ENCODE assay signal across 9 cellular contexts in the genomic region with DNA sequence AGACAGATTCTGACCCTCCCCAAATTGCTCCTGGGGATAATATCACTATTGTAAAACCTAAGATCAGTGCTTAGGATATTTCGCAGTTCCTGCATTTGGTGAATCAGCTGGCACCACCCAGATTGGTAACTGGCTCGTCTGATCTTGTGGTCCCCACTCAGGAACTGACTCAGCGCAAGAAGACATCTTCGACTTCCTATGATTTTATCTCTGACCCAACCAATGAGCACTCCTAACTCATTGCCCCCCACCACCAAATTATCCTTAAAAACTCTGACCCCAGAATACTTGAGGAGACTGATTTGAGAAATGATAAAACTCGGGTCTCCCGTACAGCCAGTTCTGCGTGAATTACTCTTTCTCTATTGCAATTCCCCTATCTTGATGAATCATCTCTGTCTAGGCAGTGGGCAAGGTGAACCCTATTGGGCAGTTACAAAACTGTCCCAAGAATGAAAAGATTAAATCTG. TPM values are rescaled to one million over a fixed set of nuclear protein-coding genes. Genes with fewer than 3 reads are reported as not detected.
DNase-seq lines count a peak whose midpoint lies in the region; ATAC-seq and TF ChIP-seq lines count a peak whose summit lies in the region.
"Had no signal": no experiment of that assay in that cellular context is flagged by ENCODE, and none has a peak within 500 bp of the region (broad histone marks: within the 10 kb centered on the region; RNA-seq: fewer than 3 reads in every experiment).

No MANE protein-coding gene starts in this region.

- H3K9me3 ChIP-seq in BLaER1 (peaks cover 2% of the 10 kb centered on the region), PC-3 (ENCODE audit: low read length) (no peaks in the 10 kb centered on the region), neutrophil (no peaks in the 10 kb centered on the region)

- peak overlapping the region; percentile 52; the same call in 1 of the 2 replicates for H2AFZ ChIP-seq in PC-3 (ENCODE audit: low read length)

- H3K79me2 ChIP-seq in PC-3 (ENCODE audit: low read length) = no peaks in the 10 kb centered on the region

- H3K9me3 Mint-ChIP-seq in activated T-helper 1 cell treated with anti-CD3 and anti-CD28 coated beads, Interleukin-12 subunit alpha, Interleukin-12 subunit beta, Interleukin-2, Interleukin-4 antibody, amounts not matched to agents 30 ng/mL and 10 ng/mL and 1 ng/mL, durations not matched to agents 14 hours and 24 hours and 36 hours = no peaks in the 10 kb centered on the region

- H3K9ac ChIP-seq in BLaER1 (no peak overlapping the region), PC-3 (ENCODE audit: low read length) (no peak overlapping the region)

- H4K20me1 ChIP-seq in BLaER1 = no peaks in the 10 kb centered on the region
- H4K20me1 ChIP-seq in PC-3 (ENCODE audit: low read length) = no peaks in the 10 kb centered on the region

- peak overlapping the region; percentile 36 for H3K4me2 ChIP-seq in BLaER1
- peak overlapping the region; percentile 73 for H3K4me2 ChIP-seq in PC-3 (ENCODE audit: low read length)

- H3K27ac Mint-ChIP-seq in activated T-helper 1 cell treated with anti-CD3 and anti-CD28 coated beads, Interleukin-12 subunit alpha, Interleukin-12 subunit beta, Interleukin-2, Interleukin-4 antibody, amounts not matched to agents 30 ng/mL and 10 ng/mL and 1 ng/mL, durations not matched to agents 14 hours and 24 hours and 36 hours = peak overlapping the region; percentile 69

- H3K27ac ChIP-seq in BLaER1 (no peak overlapping the region), PC-3 (ENCODE audit: low read length) (peak overlapping the region; percentile 69), neutrophil (peak overlapping the region; percentile 73), caudate nucleus (ENCODE audit: low read depth, low read length) (no peak overlapping the region)
- H3K27ac ChIP-seq: VCaP had no signal

- intact Hi-C loops in PC-3 (cut with micrococcal nuclease) = loop anchor here (5.0 kb wide), 1 partner anchor 49 kb away; no protein-coding TSS in a partner anchor
- intact Hi-C loops in activated T-helper 1 cell treated with anti-CD3 and anti-CD28 coated beads, Interleukin-12 subunit alpha, Interleukin-12 subunit beta, Interleukin-2, Interleukin-4 antibody, amounts not matched to agents 30 ng/mL and 10 ng/mL and 1 ng/mL, durations not matched to agents 14 hours and 24 hours and 36 hours (cut with micrococcal nuclease) = no loop called here

- CTCF ChIA-PET in PC-3 (lab: Charles Lee) = no interaction called here

- H3K4me3 ChIP-seq in BLaER1 = no peak overlapping the region
- peak overlapping the region; percentile 43; the same call in 1 of the 2 replicates for H3K4me3 ChIP-seq in PC-3 (ENCODE audit: low read length)
- peak overlapping the region in 1 of 2 experiments; percentile 3 for H3K4me3 ChIP-seq in neutrophil (ENCODE audit: low read depth in 1 of 2, low read length in 1 of 2)

- ATAC-seq in PC-3 (peak; percentile 95), GM18498 (IDR thresholded peaks at IDR 0.05; ENCODE audit: unreplicated experiment) (no peak), GM18520 (IDR thresholded peaks at IDR 0.05; ENCODE audit: unreplicated experiment) (no peak)

- H3K27me3 Mint-ChIP-seq in activated T-helper 1 cell treated with anti-CD3 and anti-CD28 coated beads, Interleukin-12 subunit alpha, Interleukin-12 subunit beta, Interleukin-2, Interleukin-4 antibody, amounts not matched to agents 30 ng/mL and 10 ng/mL and 1 ng/mL, durations not matched to agents 14 hours and 24 hours and 36 hours (ENCODE audit: insufficient read depth) = peaks cover under 1% of the 10 kb centered on the region

- peaks cover 38% of the 10 kb centered on the region for H3K4me1 Mint-ChIP-seq in activated T-helper 1 cell treated with anti-CD3 and anti-CD28 coated beads, Interleukin-12 subunit alpha, Interleukin-12 subunit beta, Interleukin-2, Interleukin-4 antibody, amounts not matched to agents 30 ng/mL and 10 ng/mL and 1 ng/mL, durations not matched to agents 14 hours and 24 hours and 36 hours (ENCODE audit: low read depth)

- BruUV-seq in PC-3 (replicated peaks; lab: Mats Ljungman, UMichigan) = no TSS peak

- peaks cover 28% of the 10 kb centered on the region for H3K4me1 ChIP-seq in BLaER1
- H3K4me1 ChIP-seq in PC-3 (ENCODE audit: insufficient read depth, low read length) = peaks cover 19% of the 10 kb centered on the region
- peaks cover 29 to 40% of the 10 kb centered on the region in 2 experiments for H3K4me1 ChIP-seq in neutrophil (ENCODE audit: control insufficient read depth in 1 of 2, insufficient read depth in 1 of 2, low read depth in 1 of 2, low read length in 1 of 2)

- no peaks in the 10 kb centered on the region for H3K9me2 ChIP-seq in PC-3 (replicated peaks; ENCODE audit: low read length)

- H3K4me3 Mint-ChIP-seq in activated T-helper 1 cell treated with anti-CD3 and anti-CD28 coated beads, Interleukin-12 subunit alpha, Interleukin-12 subunit beta, Interleukin-2, Interleukin-4 antibody, amounts not matched to agents 30 ng/mL and 10 ng/mL and 1 ng/mL, durations not matched to agents 14 hours and 24 hours and 36 hours = peak overlapping the region; percentile 48

- H3K36me3 ChIP-seq in BLaER1 = no peaks in the 10 kb centered on the region
- no peaks in the 10 kb centered on the region for H3K36me3 ChIP-seq in PC-3 (ENCODE audit: low read depth, low read length)
- no peaks in the 10 kb centered on the region for H3K36me3 ChIP-seq in neutrophil

- H3K27me3 ChIP-seq in BLaER1 = no peaks in the 10 kb centered on the region
- no peaks in the 10 kb centered on the region for H3K27me3 ChIP-seq in PC-3 (ENCODE audit: low read length)
- H3K27me3 ChIP-seq in neutrophil = no peaks in the 10 kb centered on the region

- TF ChIP-seq CTCF in PC-3 (conservative IDR thresholded peaks at IDR 0.05; ENCODE audit: low read depth, low read length) (no peak), neutrophil (IDR thresholded peaks at IDR 0.05) (no peak)

- peak; percentile 92 for DNase-seq in PC-3
- peak; percentile 44 for DNase-seq in activated T-helper 1 cell treated with anti-CD3 and anti-CD28 coated beads, Interleukin-12 subunit alpha, Interleukin-12 subunit beta, Interleukin-2, Interleukin-4 antibody, amounts not matched to agents 30 ng/mL and 10 ng/mL and 1 ng/mL, durations not matched to agents 14 hours and 24 hours and 36 hours (ENCODE audit: low spot score)
- no peak for DNase-seq in NCI-H1105 (lab: John Stamatoyannopoulos, UW)
- DNase-seq in caudate nucleus (lab: John Stamatoyannopoulos, UW) = no peak

- POLR2A ChIA-PET in PC-3 (lab: Charles Lee; ENCODE audit: unreplicated experiment) = interaction anchor here (0.6 kb wide), 1 partner anchor 420 kb away, joined by 3 read pairs; no protein-coding TSS in a partner anchor

- H3F3A ChIP-seq in PC-3 (ENCODE audit: low read length, unreplicated experiment) = no peaks in the 10 kb centered on the region

- no peaks in the 10 kb centered on the region for H3K36me3 Mint-ChIP-seq in activated T-helper 1 cell treated with anti-CD3 and anti-CD28 coated beads, Interleukin-12 subunit alpha, Interleukin-12 subunit beta, Interleukin-2, Interleukin-4 antibody, amounts not matched to agents 30 ng/mL and 10 ng/mL and 1 ng/mL, durations not matched to agents 14 hours and 24 hours and 36 hours (ENCODE audit: low read depth)

RNA-seq across cellular contexts. Expression of gene PRNP, which starts 20.2 kb away (rescaled TPM):
- total RNA-seq in PC-3 (2014; rRNA removed) = 274 and 312 TPM in 2 replicates
- 44.7 and 49.3 TPM in 2 replicates for total RNA-seq in activated T-helper 1 cell treated with anti-CD3 and anti-CD28 coated beads, Interleukin-12 subunit alpha, Interleukin-12 subunit beta, Interleukin-2, Interleukin-4 antibody, amounts not matched to agents 30 ng/mL and 10 ng/mL and 1 ng/mL, durations not matched to agents 14 hours and 24 hours and 36 hours

RNA-seq across cellular contexts. Expression of gene PRND, which starts 55.7 kb away (rescaled TPM):
- total RNA-seq in PC-3 (2014; rRNA removed) = not detected in 2 replicates
- not detected in 2 replicates for total RNA-seq in activated T-helper 1 cell treated with anti-CD3 and anti-CD28 coated beads, Interleukin-12 subunit alpha, Interleukin-12 subunit beta, Interleukin-2, Interleukin-4 antibody, amounts not matched to agents 30 ng/mL and 10 ng/mL and 1 ng/mL, durations not matched to agents 14 hours and 24 hours and 36 hours

Comparison
In these comparisons a context has a peak if more than half of its experiments do, and no peak if none do; other contexts are left out.
1. H3K27ac ChIP-seq: peak in PC-3 (single experiment) and neutrophil (single experiment); none in BLaER1 (single experiment) and caudate nucleus (single experiment).
2. DNase-seq: peak in PC-3 (single experiment) and activated T-helper 1 cell treated with anti-CD3 and anti-CD28 coated beads, Interleukin-12 subunit alpha, Interleukin-12 subunit beta, Interleukin-2, Interleukin-4 antibody, amounts not matched to agents 30 ng/mL and 10 ng/mL and 1 ng/mL, durations not matched to agents 14 hours and 24 hours and 36 hours (single experiment); none in NCI-H1105 (single experiment) and caudate nucleus (0 of 61).